27 cellular contexts compared by ENCODE assay signal in the genomic region with DNA sequence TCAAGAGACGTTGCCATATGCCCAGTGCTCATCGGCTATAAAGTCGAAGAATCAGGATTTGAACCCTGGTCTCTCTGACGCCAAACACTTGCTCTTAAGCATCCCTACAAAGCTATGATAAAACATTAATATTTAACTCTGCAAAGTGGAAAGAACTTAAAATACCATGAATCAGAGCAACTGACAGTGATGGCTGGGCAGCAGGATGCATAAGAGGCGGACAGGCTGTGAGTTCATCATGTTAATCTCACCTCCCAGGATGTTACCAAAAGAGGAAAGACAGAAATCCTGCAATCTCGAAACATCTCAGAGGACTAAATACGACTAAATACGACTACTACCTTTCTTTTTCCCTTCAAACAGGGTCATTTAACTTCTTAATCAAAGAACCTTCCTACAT. TPM values are rescaled to one million over a fixed set of nuclear protein-coding genes. Genes with fewer than 3 reads are reported as not detected.
A peak's percentile ranks its signal among the peaks of the same experiment; 100 is the strongest.
DNase-seq lines count a peak whose midpoint lies in the region; ATAC-seq, FAIRE-seq and TF ChIP-seq lines count a peak whose summit lies in the region.
"Had no signal": no experiment of that assay in that cellular context is flagged by ENCODE, and none has a peak within 500 bp of the region (broad histone marks: within the 10 kb centered on the region; RNA-seq: fewer than 3 reads in every experiment).

No MANE protein-coding gene starts in this region.

- no peaks in the 10 kb centered on the region for H3F3A ChIP-seq in GM23248 (ENCODE audit: insufficient read depth)

- CTCF ChIA-PET in CD8-positive, alpha-beta T cell (lab: Charles Lee): no interaction called here

- POLR2A ChIA-PET in CD8-positive, alpha-beta T cell (lab: Charles Lee): no interaction called here

- H3K4me3 ChIP-seq in GM23248 (no peak overlapping the region), skeletal muscle satellite cell (ENCODE audit: low read length) (no peak overlapping the region)
- no peak overlapping the region for H3K4me3 ChIP-seq in CD8-positive, alpha-beta T cell (ENCODE audit: low read depth, low read length)
- H3K4me3 ChIP-seq: heart right ventricle, lower lobe of right lung, skin epidermis had no signal

- FAIRE-seq in frontal cortex (lab: Jason Lieb, UNC): no peak
- FAIRE-seq: colon had no signal

- H3K4me3 Mint-ChIP-seq in CD8-positive, alpha-beta T cell: no peak overlapping the region
- H3K4me3 Mint-ChIP-seq: activated CD8-positive, alpha-beta T cell treated with anti-CD3 and anti-CD28 coated beads, Interleukin-2, amount 10 ng/mL, durations not matched to agents 7 days and 5 days; nephron progenitor cell; T-helper 2 cell treated with Interferon-gamma antibody and Interleukin-4, amounts not matched to agents 5 μg/mL and 100 μg/mL, for 36 hours had no signal

- DNase-seq in GM23248: no peak
- DNase-seq in amniotic epithelial cell (ENCODE audit: low read depth): peak; percentile 51
- peak; percentile 32 for DNase-seq in iris pigment epithelial cell (ENCODE audit: low read depth)
- DNase-seq in NCI-H2029 treated with DMSO at 0.1 percent for 48 hours (lab: John Stamatoyannopoulos, UW): no peak
- DNase-seq in CD8-positive, alpha-beta T cell: no peak
- DNase-seq in frontal cortex (ENCODE audit: low spot score in 2 of 2): no peak
- DNase-seq in posterior vena cava (ENCODE audit: low spot score): no peak
- DNase-seq: activated CD8-positive, alpha-beta T cell treated with anti-CD3 and anti-CD28 coated beads, Interleukin-2, amount 10 ng/mL, durations not matched to agents 7 days and 5 days; activated naive CD4-positive, alpha-beta T cell treated with anti-CD3 and anti-CD28 coated beads, Interleukin-2, amount 50 U/mL, for 16 hours; activated T-cell treated with anti-CD3 and anti-CD28 coated beads for 4 hours; CD4-positive, CD25-positive, alpha-beta regulatory T cell; effector CD4-positive, alpha-beta T cell; H7; heart right ventricle; lower lobe of right lung; NCI-H1436 treated with DMSO at 0.1 percent for 48 hours; NCI-H2107; NCI-H345; nephron progenitor cell; SHP77; stimulated activated naive CD4-positive, alpha-beta T cell had no signal

- H3K36me3 ChIP-seq in GM23248 (ENCODE audit: low read depth) (no peaks in the 10 kb centered on the region), skeletal muscle satellite cell (ENCODE audit: insufficient read depth, low read length) (no peaks in the 10 kb centered on the region)
- no peaks in the 10 kb centered on the region for H3K36me3 ChIP-seq in CD8-positive, alpha-beta T cell (ENCODE audit: insufficient read depth, low read length)
- H3K36me3 ChIP-seq: heart right ventricle, lower lobe of right lung had no signal

- no peaks in the 10 kb centered on the region for H3K27me3 ChIP-seq in GM23248 (replicated peaks; ENCODE audit: insufficient read depth)
- no peaks in the 10 kb centered on the region for H3K27me3 ChIP-seq in skeletal muscle satellite cell (ENCODE audit: control insufficient read depth, insufficient read depth, low read length)
- H3K27me3 ChIP-seq in CD8-positive, alpha-beta T cell (ENCODE audit: insufficient read depth, low read length): no peaks in the 10 kb centered on the region
- H3K27me3 ChIP-seq: heart right ventricle had no signal

- H3K4me2 ChIP-seq in GM23248 (ENCODE audit: unreplicated experiment) (peak overlapping the region; percentile 14), skeletal muscle satellite cell (ENCODE audit: low read length) (peak overlapping the region; percentile 42)

- no peaks in the 10 kb centered on the region for H3K27me3 Mint-ChIP-seq in CD8-positive, alpha-beta T cell (ENCODE audit: low read depth)
- H3K27me3 Mint-ChIP-seq: CD4-positive, CD25-positive, alpha-beta regulatory T cell had no signal

- no peaks in the 10 kb centered on the region for H3K9me3 Mint-ChIP-seq in CD8-positive, alpha-beta T cell

- H3K27ac Mint-ChIP-seq in CD8-positive, alpha-beta T cell: no peak overlapping the region
- H3K27ac Mint-ChIP-seq: activated CD8-positive, alpha-beta T cell treated with anti-CD3 and anti-CD28 coated beads, Interleukin-2, amount 10 ng/mL, durations not matched to agents 7 days and 5 days; activated T-helper 2 cell treated with anti-CD3 and anti-CD28 coated beads, Interferon-gamma antibody, Interleukin-2, Interleukin-4, amounts not matched to agents 10 μg/mL and 5 μg/mL and 100 μg/mL, durations not matched to agents 14 hours and 24 hours and 36 hours; nephron progenitor cell; T-helper 2 cell treated with Interferon-gamma antibody and Interleukin-4, amounts not matched to agents 5 μg/mL and 100 μg/mL, for 36 hours had no signal

- peaks cover 25% of the 10 kb centered on the region for H4K20me1 ChIP-seq in GM23248 (ENCODE audit: insufficient read depth)

- no peak overlapping the region for H2AFZ ChIP-seq in GM23248

- TF ChIP-seq CTCF in CD8-positive, alpha-beta T cell (IDR thresholded peaks at IDR 0.05): no peak

- no peaks in the 10 kb centered on the region for H3K9me2 ChIP-seq in GM23248 (ENCODE audit: insufficient read depth)

- intact Hi-C loops in CD8-positive, alpha-beta T cell (cut with DNase I, micrococcal nuclease): loop anchor here in 1 of 2 experiments (2.0 to 10.0 kb wide), 2 partner anchors 53 to 1213 kb away; a partner anchor contains a TSS
- intact Hi-C loops in posterior vena cava (cut with DNase I): loop anchor here in 1 of 2 donors (10.0 kb wide), 1 partner anchor 463 kb away; no protein-coding TSS in a partner anchor

- ATAC-seq in CD8-positive, alpha-beta T cell: no peak
- ATAC-seq: activated CD8-positive, alpha-beta T cell treated with anti-CD3 and anti-CD28 coated beads, Interleukin-2, amount 10 ng/mL, durations not matched to agents 7 days and 5 days; heart right ventricle; lower lobe of right lung; Panc1 had no signal

- WGBS in GM23248 (ENCODE audit: low coverage in 1 of 2, low lambda C conversion rate in 2 of 2, missing lambda C conversion rate in 2 of 2), 2 experiments: 94 to 97% methylated on average over 8 of the region's 8 CpGs

- peaks cover 21% of the 10 kb centered on the region for H3K4me1 ChIP-seq in GM23248 (ENCODE audit: insufficient read depth)
- H3K4me1 ChIP-seq in skeletal muscle satellite cell (ENCODE audit: control insufficient read depth, insufficient read depth, low read length): peaks cover 23% of the 10 kb centered on the region
- peaks cover 63% of the 10 kb centered on the region for H3K4me1 ChIP-seq in CD8-positive, alpha-beta T cell (ENCODE audit: insufficient read depth, low read length)

- in situ Hi-C loops in GM23248 (cut with MboI): no loop called here

- H3K4me1 Mint-ChIP-seq in CD8-positive, alpha-beta T cell (ENCODE audit: low read depth): peaks cover 87% of the 10 kb centered on the region

- H3K27ac ChIP-seq in GM23248: no peak overlapping the region
- no peak overlapping the region for H3K27ac ChIP-seq in CD8-positive, alpha-beta T cell (ENCODE audit: low read depth, low read length)
- H3K27ac ChIP-seq: lower lobe of right lung, skin epidermis had no signal

- H3K36me3 Mint-ChIP-seq in CD8-positive, alpha-beta T cell: peaks cover 10% of the 10 kb centered on the region

- no peaks in the 10 kb centered on the region for H3K9me3 ChIP-seq in GM23248 (ENCODE audit: low read depth)
- no peaks in the 10 kb centered on the region for H3K9me3 ChIP-seq in skeletal muscle satellite cell (replicated peaks; ENCODE audit: low read length)
- no peaks in the 10 kb centered on the region for H3K9me3 ChIP-seq in CD8-positive, alpha-beta T cell (ENCODE audit: low read length)
- H3K9me3 ChIP-seq: heart right ventricle, lower lobe of right lung had no signal

- H3K9ac ChIP-seq in GM23248 (no peak overlapping the region), skeletal muscle satellite cell (ENCODE audit: low read depth, low read length) (no peak overlapping the region)

- peaks cover 100% of the 10 kb centered on the region for H3K79me2 ChIP-seq in GM23248 (ENCODE audit: insufficient read depth)

RNA-seq across cellular contexts. Expression of a gene that starts 5.8 kb away (rescaled TPM):
- 27.6 and 28.2 TPM in 2 replicates for total RNA-seq in GM23248 (2014; rRNA removed; shearing (Covaris generic))
- polyA plus RNA-seq in GM23248 (2016; fragmentation: Nextera tagmentation; extraction: Ambion mirVana): 9.8 and 10.8 TPM in 2 replicates
- total RNA-seq in skeletal muscle satellite cell (2012; rRNA removed): 29.2 and 30.6 TPM in 2 replicates
- 10 to 100 TPM; 75.0 to 77.1 TPM for total RNA-seq in CD8-positive, alpha-beta T cell
- total RNA-seq in frontal cortex (226 TPM), posterior vena cava (10 to 100 TPM; 52.4 to 52.5 TPM)

Comparison
In these comparisons a context has a peak if more than half of its experiments do, and no peak if none do; other contexts are left out.
1. DNase-seq: peak in amniotic epithelial cell (single experiment) and iris pigment epithelial cell (single experiment); none in GM23248 (single experiment), NCI-H2029 treated with DMSO at 0.1 percent for 48 hours (single experiment), CD8-positive, alpha-beta T cell (0 of 7), frontal cortex (0 of 2) and posterior vena cava (single experiment).